ENCODE assay signal across 2 cellular contexts in the genomic region with DNA sequence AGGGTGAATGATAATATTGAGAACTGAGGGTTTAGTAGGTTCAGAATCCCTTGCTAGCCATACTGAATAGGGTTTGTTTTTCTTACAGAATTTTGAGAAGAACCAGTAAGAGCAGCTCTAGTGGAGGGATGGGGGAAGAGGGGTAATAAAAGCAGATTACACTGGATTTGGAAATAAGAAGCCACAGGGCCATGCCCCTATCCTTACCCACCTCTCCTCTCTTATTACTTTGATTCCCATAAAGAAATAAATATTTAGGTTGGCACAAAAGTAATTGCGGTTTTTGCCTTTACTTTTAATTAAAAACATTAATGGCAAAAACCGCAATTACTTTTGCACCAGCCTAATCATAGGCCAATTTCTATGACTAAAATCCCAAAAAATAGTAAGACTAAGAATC.
TF ChIP-seq lines count a peak whose summit lies in the region.

No MANE protein-coding gene starts in this region.

TF ChIP-seq in SK-N-SH, 30 proteins besides CTCF, POLR2A, EP300 and RAD21 (continued from another document):
- no peak for TF ChIP-seq MAX (IDR thresholded peaks at IDR 0.05; ENCODE audit: low read depth)
- no peak for TF ChIP-seq CHD2 (IDR thresholded peaks at IDR 0.05; ENCODE audit: low read length, partially characterized antibody)
- no peak for TF ChIP-seq JUND (IDR thresholded peaks at IDR 0.05)
- TF ChIP-seq, protein P1, sequence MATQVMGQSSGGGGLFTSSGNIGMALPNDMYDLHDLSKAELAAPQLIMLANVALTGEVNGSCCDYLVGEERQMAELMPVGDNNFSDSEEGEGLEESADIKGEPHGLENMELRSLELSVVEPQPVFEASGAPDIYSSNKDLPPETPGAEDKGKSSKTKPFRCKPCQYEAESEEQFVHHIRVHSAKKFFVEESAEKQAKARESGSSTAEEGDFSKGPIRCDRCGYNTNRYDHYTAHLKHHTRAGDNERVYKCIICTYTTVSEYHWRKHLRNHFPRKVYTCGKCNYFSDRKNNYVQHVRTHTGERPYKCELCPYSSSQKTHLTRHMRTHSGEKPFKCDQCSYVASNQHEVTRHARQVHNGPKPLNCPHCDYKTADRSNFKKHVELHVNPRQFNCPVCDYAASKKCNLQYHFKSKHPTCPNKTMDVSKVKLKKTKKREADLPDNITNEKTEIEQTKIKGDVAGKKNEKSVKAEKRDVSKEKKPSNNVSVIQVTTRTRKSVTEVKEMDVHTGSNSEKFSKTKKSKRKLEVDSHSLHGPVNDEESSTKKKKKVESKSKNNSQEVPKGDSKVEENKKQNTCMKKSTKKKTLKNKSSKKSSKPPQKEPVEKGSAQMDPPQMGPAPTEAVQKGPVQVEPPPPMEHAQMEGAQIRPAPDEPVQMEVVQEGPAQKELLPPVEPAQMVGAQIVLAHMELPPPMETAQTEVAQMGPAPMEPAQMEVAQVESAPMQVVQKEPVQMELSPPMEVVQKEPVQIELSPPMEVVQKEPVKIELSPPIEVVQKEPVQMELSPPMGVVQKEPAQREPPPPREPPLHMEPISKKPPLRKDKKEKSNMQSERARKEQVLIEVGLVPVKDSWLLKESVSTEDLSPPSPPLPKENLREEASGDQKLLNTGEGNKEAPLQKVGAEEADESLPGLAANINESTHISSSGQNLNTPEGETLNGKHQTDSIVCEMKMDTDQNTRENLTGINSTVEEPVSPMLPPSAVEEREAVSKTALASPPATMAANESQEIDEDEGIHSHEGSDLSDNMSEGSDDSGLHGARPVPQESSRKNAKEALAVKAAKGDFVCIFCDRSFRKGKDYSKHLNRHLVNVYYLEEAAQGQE (IDR thresholded peaks at IDR 0.05; ENCODE audit: low read depth, low read length), result no peak
- TF ChIP-seq ZBTB33 (IDR thresholded peaks at IDR 0.05; ENCODE audit: borderline replicate concordance, low read depth), result no peak
- TF ChIP-seq MEF2A (IDR thresholded peaks at IDR 0.05; ENCODE audit: borderline replicate concordance, low read depth), result no peak
- TF ChIP-seq EZH2phosphoT487 (IDR thresholded peaks at IDR 0.05; ENCODE audit: borderline replicate concordance, low read depth), result no peak
- TF ChIP-seq, protein P2, sequence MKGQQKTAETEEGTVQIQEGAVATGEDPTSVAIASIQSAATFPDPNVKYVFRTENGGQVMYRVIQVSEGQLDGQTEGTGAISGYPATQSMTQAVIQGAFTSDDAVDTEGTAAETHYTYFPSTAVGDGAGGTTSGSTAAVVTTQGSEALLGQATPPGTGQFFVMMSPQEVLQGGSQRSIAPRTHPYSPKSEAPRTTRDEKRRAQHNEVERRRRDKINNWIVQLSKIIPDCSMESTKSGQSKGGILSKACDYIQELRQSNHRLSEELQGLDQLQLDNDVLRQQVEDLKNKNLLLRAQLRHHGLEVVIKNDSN (IDR thresholded peaks at IDR 0.05; ENCODE audit: borderline replicate concordance, low read depth), result no peak
- no peak for TF ChIP-seq TCF12 (IDR thresholded peaks at IDR 0.05)

TF ChIP-seq in SK-N-SH treated with all-trans-retinoic acid at 6 μM for 48 hours, 23 proteins besides CTCF, POLR2A, EP300 and RAD21 (continued from another document):
- TF ChIP-seq PPARA (CRISPR knock-in tag; IDR thresholded peaks at IDR 0.05; ENCODE audit: borderline replicate concordance) (no peak), ZFP30 (CRISPR knock-in tag; IDR thresholded peaks at IDR 0.05) (no peak), ZNF70 (CRISPR knock-in tag; IDR thresholded peaks at IDR 0.05) (no peak), TCF4 (CRISPR knock-in tag; IDR thresholded peaks at IDR 0.05; ENCODE audit: borderline replicate concordance) (no peak), BACH2 (CRISPR knock-in tag; IDR thresholded peaks at IDR 0.05; ENCODE audit: borderline replicate concordance) (no peak), GLIS3 (CRISPR knock-in tag; IDR thresholded peaks at IDR 0.05) (no peak), ISL1 (CRISPR knock-in tag; IDR thresholded peaks at IDR 0.05) (no peak), PATZ1 (CRISPR knock-in tag; IDR thresholded peaks at IDR 0.05; ENCODE audit: borderline replicate concordance) (no peak), ZC3H10 (CRISPR knock-in tag; IDR thresholded peaks at IDR 0.05) (no peak), ZNF565 (CRISPR knock-in tag; conservative IDR thresholded peaks at IDR 0.05; ENCODE audit: low read depth) (no peak)
- TF ChIP-seq, protein P3, sequence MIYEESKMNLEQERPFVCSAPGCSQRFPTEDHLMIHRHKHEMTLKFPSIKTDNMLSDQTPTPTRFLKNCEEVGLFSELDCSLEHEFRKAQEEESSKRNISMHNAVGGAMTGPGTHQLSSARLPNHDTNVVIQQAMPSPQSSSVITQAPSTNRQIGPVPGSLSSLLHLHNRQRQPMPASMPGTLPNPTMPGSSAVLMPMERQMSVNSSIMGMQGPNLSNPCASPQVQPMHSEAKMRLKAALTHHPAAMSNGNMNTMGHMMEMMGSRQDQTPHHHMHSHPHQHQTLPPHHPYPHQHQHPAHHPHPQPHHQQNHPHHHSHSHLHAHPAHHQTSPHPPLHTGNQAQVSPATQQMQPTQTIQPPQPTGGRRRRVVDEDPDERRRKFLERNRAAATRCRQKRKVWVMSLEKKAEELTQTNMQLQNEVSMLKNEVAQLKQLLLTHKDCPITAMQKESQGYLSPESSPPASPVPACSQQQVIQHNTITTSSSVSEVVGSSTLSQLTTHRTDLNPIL (CRISPR knock-in tag; IDR thresholded peaks at IDR 0.05; ENCODE audit: low read depth), result no peak
